ENCODE assay signal across 23 cellular contexts in the genomic region with DNA sequence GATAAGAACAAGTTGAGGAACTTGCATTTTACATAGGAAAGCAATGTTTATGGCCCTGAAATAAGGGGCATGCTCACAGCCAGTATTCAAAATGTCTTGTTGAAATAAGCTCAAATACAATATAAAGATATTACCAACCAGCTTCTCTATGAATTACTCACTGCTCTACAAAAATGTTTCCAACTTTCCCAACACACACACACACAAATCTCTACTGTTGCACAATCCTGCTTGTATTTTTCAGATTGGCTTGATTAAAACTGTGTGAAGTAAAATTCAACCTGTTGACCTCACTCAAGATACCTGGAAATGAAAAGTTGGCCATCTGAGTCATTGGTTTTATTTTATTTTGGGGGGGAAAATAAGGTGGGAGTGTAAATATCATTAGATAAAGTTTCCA.
DNase-seq lines count a peak whose midpoint lies in the region; ATAC-seq and TF ChIP-seq lines count a peak whose summit lies in the region.
"Had no signal": no experiment of that assay in that cellular context is flagged by ENCODE, and none has a peak within 500 bp of the region (broad histone marks: within the 10 kb centered on the region; RNA-seq: fewer than 3 reads in every experiment).

No MANE protein-coding gene starts in this region.

- POLR2A ChIA-PET in A673 (lab: Charles Lee; ENCODE audit: low non-redundant PET), result no interaction called here

- no peak for TF ChIP-seq CTCF in brain microvascular endothelial cell (IDR thresholded peaks at IDR 0.05; ENCODE audit: low read depth, low read length, missing control alignments)
- TF ChIP-seq CTCF in A673 (conservative IDR thresholded peaks at IDR 0.05; ENCODE audit: low read depth, low read length), result no peak
- no peak for TF ChIP-seq CTCF in right atrium auricular region (IDR thresholded peaks at IDR 0.05)

- H3K4me1 ChIP-seq in A673 (ENCODE audit: insufficient read depth, low read length, poor library complexity, severe bottlenecking), result no peaks in the 10 kb centered on the region
- no peaks in the 10 kb centered on the region for H3K4me1 ChIP-seq in right atrium auricular region
- H3K4me1 ChIP-seq: BLaER1 treated with 17β-estradiol and CSF1 and Interleukin-3, amounts not matched to agents 10 nM and 100 nM; tibial nerve had no signal

- no peaks in the 10 kb centered on the region for H3K9me3 Mint-ChIP-seq in activated T-helper 17 cell treated with anti-CD3 and anti-CD28 coated beads, Interleukin-2, amount 50 U/mL, for 72 hours
- H3K9me3 Mint-ChIP-seq: dendritic cell treated with granulocyte-macrophage colony-stimulating factor and Interleukin-4, amounts not matched to agents 40 ng/mL and 50 ng/mL, for 4 days; stimulated activated naive CD8-positive, alpha-beta T cell treated with anti-CD3 and anti-CD28 coated beads, Interleukin-15, Interleukin-2, amounts not matched to agents 100 ng/mL and 50 ng/mL, for 24 hours had no signal

- CTCF ChIA-PET in A673 (lab: Charles Lee), result no interaction called here

- H3K9me3 ChIP-seq in A673 (ENCODE audit: low read depth, low read length, poor library complexity, severe bottlenecking), result no peaks in the 10 kb centered on the region
- H3K9me3 ChIP-seq in right atrium auricular region, result peaks cover 2 to 12% of the 10 kb centered on the region in 2 donors

- H3K27me3 ChIP-seq in brain microvascular endothelial cell (replicated peaks), result no peaks in the 10 kb centered on the region
- H3K27me3 ChIP-seq in A673 (replicated peaks; ENCODE audit: insufficient read depth, low read depth, low read length, poor library complexity), result peaks cover 15% of the 10 kb centered on the region
- no peaks in the 10 kb centered on the region for H3K27me3 ChIP-seq in right atrium auricular region
- H3K27me3 ChIP-seq: BLaER1 treated with 17β-estradiol and CSF1 and Interleukin-3, amounts not matched to agents 10 nM and 100 nM; tibial nerve had no signal

- H3K27me3 Mint-ChIP-seq in activated T-helper 17 cell treated with anti-CD3 and anti-CD28 coated beads, Interleukin-2, amount 50 U/mL, for 72 hours, result peaks cover 8% of the 10 kb centered on the region

- no peak overlapping the region for H3K4me3 Mint-ChIP-seq in activated T-helper 17 cell treated with anti-CD3 and anti-CD28 coated beads, Interleukin-2, amount 50 U/mL, for 72 hours
- H3K4me3 Mint-ChIP-seq: activated naive CD8-positive, alpha-beta T cell treated with anti-CD3 and anti-CD28 coated beads for 36 hours; dendritic cell treated with granulocyte-macrophage colony-stimulating factor and Interleukin-4, amounts not matched to agents 40 ng/mL and 50 ng/mL, for 4 days; stimulated activated naive CD8-positive, alpha-beta T cell treated with anti-CD3 and anti-CD28 coated beads, Interleukin-15, Interleukin-2, amounts not matched to agents 100 ng/mL and 50 ng/mL, for 24 hours; T-helper 17 cell had no signal

- BruUV-seq in A673 (replicated peaks; lab: Mats Ljungman, UMichigan), result no TSS peak

- H3K4me3 ChIP-seq in brain microvascular endothelial cell (ENCODE audit: low read depth, low read length), result no peak overlapping the region
- H3K4me3 ChIP-seq in skeletal muscle cell (ENCODE audit: low read depth, low read length), result no peak overlapping the region
- no peak overlapping the region for H3K4me3 ChIP-seq in A673 (ENCODE audit: low read depth, low read length, poor library complexity, severe bottlenecking)
- H3K4me3 ChIP-seq in right atrium auricular region, result no peak overlapping the region
- H3K4me3 ChIP-seq: BLaER1 treated with 17β-estradiol and CSF1 and Interleukin-3, amounts not matched to agents 10 nM and 100 nM; lung; tibial nerve had no signal

- H3K27ac ChIP-seq in brain microvascular endothelial cell (no peak overlapping the region), A673 (ENCODE audit: low read depth, low read length, poor library complexity, severe bottlenecking) (no peak overlapping the region), right atrium auricular region (no peak overlapping the region)
- H3K27ac ChIP-seq: BLaER1 treated with 17β-estradiol and CSF1 and Interleukin-3, amounts not matched to agents 10 nM and 100 nM; tibial nerve; WERI-Rb-1 had no signal

- intact Hi-C loops in A673 (cut with micrococcal nuclease; ENCODE audit: unreplicated experiment), result loop anchor here (10.0 kb wide), 1 partner anchor 921 kb away; no protein-coding TSS in a partner anchor

- no peaks in the 10 kb centered on the region for H3K36me3 ChIP-seq in brain microvascular endothelial cell (replicated peaks)
- no peaks in the 10 kb centered on the region for H3K36me3 ChIP-seq in A673 (ENCODE audit: insufficient read depth, low read length, poor library complexity, severe bottlenecking)
- H3K36me3 ChIP-seq in right atrium auricular region, result no peaks in the 10 kb centered on the region
- H3K36me3 ChIP-seq: BLaER1 treated with 17β-estradiol and CSF1 and Interleukin-3, amounts not matched to agents 10 nM and 100 nM; tibial nerve; WERI-Rb-1 had no signal

- H3K4me1 Mint-ChIP-seq in activated T-helper 17 cell treated with anti-CD3 and anti-CD28 coated beads, Interleukin-2, amount 50 U/mL, for 72 hours, result no peaks in the 10 kb centered on the region
- H3K4me1 Mint-ChIP-seq: activated naive CD8-positive, alpha-beta T cell treated with anti-CD3 and anti-CD28 coated beads for 36 hours; T-helper 17 cell had no signal

- in situ Hi-C loops in brain microvascular endothelial cell (cut with HindIII; ENCODE audit: low pct_ligation_motif_present, low sequenced_read_pairs), result no loop called here

- H3K27ac Mint-ChIP-seq in activated T-helper 17 cell treated with anti-CD3 and anti-CD28 coated beads, Interleukin-2, amount 50 U/mL, for 72 hours, result no peak overlapping the region
- H3K27ac Mint-ChIP-seq: activated naive CD8-positive, alpha-beta T cell treated with anti-CD3 and anti-CD28 coated beads for 36 hours; activated T-helper 2 cell treated with anti-CD3 and anti-CD28 coated beads, Interferon-gamma antibody, Interleukin-2, Interleukin-4, amounts not matched to agents 10 μg/mL and 5 μg/mL and 100 μg/mL, durations not matched to agents 14 hours and 24 hours and 36 hours; dendritic cell treated with granulocyte-macrophage colony-stimulating factor and Interleukin-4, amounts not matched to agents 40 ng/mL and 50 ng/mL, for 4 days; stimulated activated naive CD8-positive, alpha-beta T cell treated with anti-CD3 and anti-CD28 coated beads, Interleukin-15, Interleukin-2, amounts not matched to agents 100 ng/mL and 50 ng/mL, for 24 hours; T-helper 17 cell had no signal

- peak; percentile 49 for DNase-seq in GM04503 (ENCODE audit: low read depth)
- peak; percentile 36 for DNase-seq in brain microvascular endothelial cell
- peak; percentile 88 for DNase-seq in fibroblast of peridontal ligament (ENCODE audit: extremely low read depth)
- peak; percentile 60 for DNase-seq in skeletal muscle cell (ENCODE audit: low read depth)
- no peak for DNase-seq in A673 (ENCODE audit: low spot score)
- no peak for DNase-seq in right atrium auricular region (ENCODE audit: low spot score)
- no peak for DNase-seq in NCI-H1436 treated with DMSO at 0.1 percent for 48 hours (lab: John Stamatoyannopoulos, UW)
- DNase-seq: activated CD4-positive, alpha-beta T cell treated with anti-CD3 and anti-CD28 coated beads, Interleukin-2, amount 50 U/mL, for 1 hour; activated naive CD8-positive, alpha-beta T cell treated with anti-CD3 and anti-CD28 coated beads for 36 hours; kidney; NCI-H1436; NCI-H510A treated with DMSO at 0.1 percent for 48 hours; stimulated activated CD4-positive, alpha-beta T cell treated with anti-CD3 and anti-CD28 coated beads, Interleukin-4, amount 100 ng/mL, for 1 hour; T-helper 17 cell; WERI-Rb-1 had no signal

- no peaks in the 10 kb centered on the region for H3K36me3 Mint-ChIP-seq in activated T-helper 17 cell treated with anti-CD3 and anti-CD28 coated beads, Interleukin-2, amount 50 U/mL, for 72 hours (ENCODE audit: low read depth)

- ATAC-seq in activated T-helper 17 cell treated with anti-CD3 and anti-CD28 coated beads, Interleukin-2, amount 50 U/mL, for 72 hours (replicated peaks), result no peak
- ATAC-seq: Panc1, T-helper 17 cell had no signal

Comparison
In these comparisons a context has a peak if more than half of its experiments do, and no peak if none do; other contexts are left out.
1. DNase-seq: peak in GM04503 (single experiment), brain microvascular endothelial cell (single experiment), fibroblast of peridontal ligament (single experiment) and skeletal muscle cell (single experiment); none in A673 (single experiment), right atrium auricular region (single experiment) and NCI-H1436 treated with DMSO at 0.1 percent for 48 hours (single experiment).